In the genomic region with DNA sequence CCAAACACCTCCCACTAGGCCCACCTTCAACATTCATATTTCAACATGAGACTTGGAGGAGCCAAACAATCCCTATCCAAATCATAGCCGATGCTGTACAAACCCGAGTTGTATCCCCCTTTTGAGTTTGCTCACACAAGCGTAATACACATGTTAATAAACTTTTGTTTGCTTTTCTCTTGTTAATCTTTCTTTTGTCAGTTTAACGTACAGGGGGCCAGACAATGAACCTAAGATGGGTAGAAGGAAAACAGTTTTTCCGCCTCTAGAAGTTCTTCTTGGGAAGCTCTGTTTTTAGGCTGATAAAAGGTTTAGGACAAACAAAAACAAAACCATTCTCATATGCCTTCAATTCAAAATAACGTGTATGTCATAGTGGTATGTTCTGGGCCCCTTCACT, we compare ENCODE assay signal across 16 cellular contexts. TPM values are rescaled to one million over a fixed set of nuclear protein-coding genes. Genes with fewer than 3 reads are reported as not detected.
DNase-seq lines count a peak whose midpoint lies in the region; ATAC-seq and TF ChIP-seq lines count a peak whose summit lies in the region.
"Had no signal": no experiment of that assay in that cellular context is flagged by ENCODE, and none has a peak within 500 bp of the region (broad histone marks: within the 10 kb centered on the region; RNA-seq: fewer than 3 reads in every experiment).

No MANE protein-coding gene starts in this region.

- CTCF ChIA-PET in CD8-positive, alpha-beta memory T cell (lab: Charles Lee), result no interaction called here

- H3K9me3 Mint-ChIP-seq in endodermal cell (peaks cover 31% of the 10 kb centered on the region), progenitor cell of endocrine pancreas (ENCODE audit: low read depth) (peaks cover 7% of the 10 kb centered on the region), endothelial cell (ENCODE audit: unreplicated experiment) (no peaks in the 10 kb centered on the region)
- peaks cover 0 to 7% (median 0%) of the 10 kb centered on the region in 5 donors for H3K9me3 Mint-ChIP-seq in CD8-positive, alpha-beta memory T cell

- H3K27me3 Mint-ChIP-seq in endodermal cell (ENCODE audit: insufficient read depth), result no peaks in the 10 kb centered on the region
- peaks cover 3% of the 10 kb centered on the region for H3K27me3 Mint-ChIP-seq in progenitor cell of endocrine pancreas
- peaks cover 5% of the 10 kb centered on the region for H3K27me3 Mint-ChIP-seq in endothelial cell (ENCODE audit: unreplicated experiment)
- peaks cover 18 to 73% of the 10 kb centered on the region in 2 donors for H3K27me3 Mint-ChIP-seq in CD8-positive, alpha-beta memory T cell

- H3K27ac ChIP-seq in endodermal cell (ENCODE audit: low read depth, low read length) (no peak overlapping the region), foreskin keratinocyte (no peak overlapping the region)
- H3K27ac ChIP-seq in CD8-positive, alpha-beta memory T cell (ENCODE audit: low read depth, low read length), result no peak overlapping the region
- H3K27ac ChIP-seq: A549; BLaER1 treated with 17β-estradiol and CSF1 and Interleukin-3, amounts not matched to agents 10 nM and 100 nM; HL-60 had no signal

- TF ChIP-seq CTCF in endodermal cell (conservative IDR thresholded peaks at IDR 0.05) (no peak), progenitor cell of endocrine pancreas (IDR thresholded peaks at IDR 0.05; ENCODE audit: unreplicated experiment) (no peak), endothelial cell (IDR thresholded peaks at IDR 0.05; ENCODE audit: unreplicated experiment) (no peak), foreskin keratinocyte (conservative IDR thresholded peaks at IDR 0.05) (no peak)

- DNase-seq in COR-L47 (lab: John Stamatoyannopoulos, UW), result peak; percentile 58
- peak; percentile 30 to 43 for DNase-seq in NCI-H526 (lab: John Stamatoyannopoulos, UW)
- no peak for DNase-seq in endodermal cell
- no peak for DNase-seq in progenitor cell of endocrine pancreas (ENCODE audit: low spot score, unreplicated experiment)
- DNase-seq in endothelial cell (ENCODE audit: low spot score), result no peak
- no peak for DNase-seq in foreskin keratinocyte
- DNase-seq in CD8-positive, alpha-beta memory T cell, result no peak
- no peak for DNase-seq in NCI-H82 (lab: John Stamatoyannopoulos, UW)
- DNase-seq: CD4-positive, CD25-positive, alpha-beta regulatory T cell; DMS79; HCEC 1CT; HFFc6 had no signal

- no peaks in the 10 kb centered on the region for H3K36me3 ChIP-seq in endodermal cell (ENCODE audit: control insufficient read depth, insufficient read depth, low read length)
- H3K36me3 ChIP-seq in CD8-positive, alpha-beta memory T cell (ENCODE audit: insufficient read depth, low read length), result no peaks in the 10 kb centered on the region
- H3K36me3 ChIP-seq: BLaER1 treated with 17β-estradiol and CSF1 and Interleukin-3, amounts not matched to agents 10 nM and 100 nM had no signal

- H3K27ac Mint-ChIP-seq in endodermal cell (no peak overlapping the region), progenitor cell of endocrine pancreas (peak overlapping the region; percentile 31), endothelial cell (ENCODE audit: unreplicated experiment) (no peak overlapping the region)
- no peak overlapping the region for H3K27ac Mint-ChIP-seq in CD8-positive, alpha-beta memory T cell
- H3K27ac Mint-ChIP-seq: CD4-positive, CD25-positive, alpha-beta regulatory T cell; HFFc6 had no signal

- 89 to 97% methylated on average over 4 to 6 of the region's 6 CpGs for WGBS in endodermal cell (ENCODE audit: insufficient coverage in 1 of 2, insufficient read length in 1 of 2), 2 experiments

- no peak overlapping the region for H3K9ac ChIP-seq in endodermal cell (ENCODE audit: extremely low read depth, low read length, poor library complexity, severe bottlenecking)
- H3K9ac ChIP-seq: BLaER1 treated with 17β-estradiol and CSF1 and Interleukin-3, amounts not matched to agents 10 nM and 100 nM had no signal

- H3K27me3 ChIP-seq in endodermal cell (ENCODE audit: control insufficient read depth, insufficient read depth, low read length, poor library complexity, severe bottlenecking) (no peaks in the 10 kb centered on the region), foreskin keratinocyte (peaks cover 18% of the 10 kb centered on the region)
- peaks cover 4% of the 10 kb centered on the region for H3K27me3 ChIP-seq in CD8-positive, alpha-beta memory T cell (ENCODE audit: insufficient read depth, low read length, poor library complexity, severe bottlenecking)
- H3K27me3 ChIP-seq: BLaER1 treated with 17β-estradiol and CSF1 and Interleukin-3, amounts not matched to agents 10 nM and 100 nM had no signal

- POLR2A ChIA-PET in CD8-positive, alpha-beta memory T cell (lab: Charles Lee), result no interaction called here

- H3K4me1 Mint-ChIP-seq in endodermal cell, result peaks cover 24% of the 10 kb centered on the region
- peaks cover 56% of the 10 kb centered on the region for H3K4me1 Mint-ChIP-seq in progenitor cell of endocrine pancreas (ENCODE audit: low read depth)
- H3K4me1 Mint-ChIP-seq in endothelial cell (ENCODE audit: unreplicated experiment), result peaks cover 21% of the 10 kb centered on the region
- no peaks in the 10 kb centered on the region for H3K4me1 Mint-ChIP-seq in CD8-positive, alpha-beta memory T cell
- H3K4me1 Mint-ChIP-seq: CD4-positive, CD25-positive, alpha-beta regulatory T cell had no signal

- peaks cover 53% of the 10 kb centered on the region for H3K9me3 ChIP-seq in endodermal cell (ENCODE audit: control insufficient read depth, low read length)
- H3K9me3 ChIP-seq in CD8-positive, alpha-beta memory T cell (ENCODE audit: low read length), result no peaks in the 10 kb centered on the region

- H3K4me3 ChIP-seq in endodermal cell (ENCODE audit: low read length), result peak overlapping the region; percentile 55
- no peak overlapping the region for H3K4me3 ChIP-seq in CD8-positive, alpha-beta memory T cell (ENCODE audit: low read length)
- H3K4me3 ChIP-seq: A549; BLaER1 treated with 17β-estradiol and CSF1 and Interleukin-3, amounts not matched to agents 10 nM and 100 nM; K562 had no signal

- H3K4me3 Mint-ChIP-seq in endodermal cell (no peak overlapping the region), progenitor cell of endocrine pancreas (ENCODE audit: low read depth) (no peak overlapping the region), endothelial cell (ENCODE audit: unreplicated experiment) (no peak overlapping the region)
- no peak overlapping the region for H3K4me3 Mint-ChIP-seq in CD8-positive, alpha-beta memory T cell
- H3K4me3 Mint-ChIP-seq: CD4-positive, CD25-positive, alpha-beta regulatory T cell; HFFc6 had no signal

- peaks cover 3% of the 10 kb centered on the region for H3K4me1 ChIP-seq in endodermal cell (ENCODE audit: control insufficient read depth, insufficient read depth, low read length)
- peaks cover 9% of the 10 kb centered on the region for H3K4me1 ChIP-seq in foreskin keratinocyte
- H3K4me1 ChIP-seq in CD8-positive, alpha-beta memory T cell (ENCODE audit: insufficient read depth, low read length), result no peaks in the 10 kb centered on the region

- ATAC-seq in foreskin keratinocyte, result no peak
- ATAC-seq: A549, K562 had no signal

- H3K36me3 Mint-ChIP-seq in endodermal cell (ENCODE audit: low read depth) (peaks cover 13% of the 10 kb centered on the region), progenitor cell of endocrine pancreas (ENCODE audit: insufficient read depth) (peaks cover 6% of the 10 kb centered on the region), endothelial cell (ENCODE audit: low read depth, unreplicated experiment) (peaks cover 6% of the 10 kb centered on the region)
- H3K36me3 Mint-ChIP-seq in CD8-positive, alpha-beta memory T cell, result no peaks in the 10 kb centered on the region
- H3K36me3 Mint-ChIP-seq: CD4-positive, CD25-positive, alpha-beta regulatory T cell had no signal

RNA-seq across cellular contexts. Expression of a gene that starts 9.1 kb away (rescaled TPM):
- 10 to 100 TPM; 12.0 to 16.2 TPM for total RNA-seq in endodermal cell
- polyA plus RNA-seq in endodermal cell (2013, experiment 1 of 2), result 4.8 TPM
- polyA plus RNA-seq in endodermal cell (2013, experiment 2 of 2), result 3.5 TPM
- total RNA-seq in progenitor cell of endocrine pancreas, result 17.4 and 18.9 TPM in 2 replicates
- total RNA-seq in endothelial cell (ENCODE audit: unreplicated experiment), result 11.4 TPM
- total RNA-seq in foreskin keratinocyte, result 0.21 TPM in 1 of 2 replicates, not detected in the other
- polyA plus RNA-seq in foreskin keratinocyte, result 0.16 and 0.18 TPM in 2 replicates
- not detected for total RNA-seq in CD8-positive, alpha-beta memory T cell
- polyA plus RNA-seq in CD8-positive, alpha-beta memory T cell, result not detected
- total RNA-seq: CD4-positive, CD25-positive, alpha-beta regulatory T cell; HFFc6 had no signal

RNA-seq across cellular contexts. Expression of a gene that starts 55.7 kb away (rescaled TPM):
- total RNA-seq in endodermal cell (100 to 1,000 TPM; 138 to 178 TPM), progenitor cell of endocrine pancreas (144 and 156 TPM in 2 replicates), endothelial cell (ENCODE audit: unreplicated experiment) (180 TPM), foreskin keratinocyte (457 and 495 TPM in 2 replicates)
- polyA plus RNA-seq in endodermal cell (2013, experiment 1 of 2), result 244 TPM
- polyA plus RNA-seq in endodermal cell (2013, experiment 2 of 2), result 262 TPM
- 771 and 820 TPM in 2 replicates for polyA plus RNA-seq in foreskin keratinocyte
- total RNA-seq in CD8-positive, alpha-beta memory T cell, result 100 to 1,000 TPM; 166 to 186 TPM
- polyA plus RNA-seq in CD8-positive, alpha-beta memory T cell, result 372 TPM

RNA-seq across cellular contexts. Expression of a gene that starts 55.9 kb away (rescaled TPM):
- 10 to 100 TPM; 10.7 to 10.9 TPM for total RNA-seq in endodermal cell
- polyA plus RNA-seq in endodermal cell (2013, experiment 1 of 2), result 18.0 TPM
- 17.2 TPM for polyA plus RNA-seq in endodermal cell (2013, experiment 2 of 2)
- total RNA-seq in progenitor cell of endocrine pancreas, result 8.4 and 10.9 TPM in 2 replicates
- 10.8 TPM for total RNA-seq in endothelial cell (ENCODE audit: unreplicated experiment)
- total RNA-seq in foreskin keratinocyte, result 6.8 and 6.9 TPM in 2 replicates
- 9.2 and 10.9 TPM in 2 replicates for polyA plus RNA-seq in foreskin keratinocyte
- 10 to 100 TPM; 19.6 to 24.7 TPM for total RNA-seq in CD8-positive, alpha-beta memory T cell
- 16.5 TPM for polyA plus RNA-seq in CD8-positive, alpha-beta memory T cell

Comparison
In these comparisons a context has a peak if more than half of its experiments do, and no peak if none do; other contexts are left out.
1. DNase-seq: peak in COR-L47 (single experiment) and NCI-H526 (2 of 2); none in endodermal cell (single experiment), progenitor cell of endocrine pancreas (single experiment), endothelial cell (single experiment), foreskin keratinocyte (0 of 2), CD8-positive, alpha-beta memory T cell (0 of 5) and NCI-H82 (single experiment).
2. RNA of a gene that starts 9.1 kb away (total RNA-seq): 17.4 to 18.9 TPM in progenitor cell of endocrine pancreas, 12.0 to 16.2 TPM in endodermal cell and 11.4 TPM in endothelial cell (single experiment); 0.21 TPM in foreskin keratinocyte and not detected in CD8-positive, alpha-beta memory T cell; every median in the first group is over 10 times any median in the second.